Comparison of ENCODE assay signal across 12 cellular contexts in the genomic region with DNA sequence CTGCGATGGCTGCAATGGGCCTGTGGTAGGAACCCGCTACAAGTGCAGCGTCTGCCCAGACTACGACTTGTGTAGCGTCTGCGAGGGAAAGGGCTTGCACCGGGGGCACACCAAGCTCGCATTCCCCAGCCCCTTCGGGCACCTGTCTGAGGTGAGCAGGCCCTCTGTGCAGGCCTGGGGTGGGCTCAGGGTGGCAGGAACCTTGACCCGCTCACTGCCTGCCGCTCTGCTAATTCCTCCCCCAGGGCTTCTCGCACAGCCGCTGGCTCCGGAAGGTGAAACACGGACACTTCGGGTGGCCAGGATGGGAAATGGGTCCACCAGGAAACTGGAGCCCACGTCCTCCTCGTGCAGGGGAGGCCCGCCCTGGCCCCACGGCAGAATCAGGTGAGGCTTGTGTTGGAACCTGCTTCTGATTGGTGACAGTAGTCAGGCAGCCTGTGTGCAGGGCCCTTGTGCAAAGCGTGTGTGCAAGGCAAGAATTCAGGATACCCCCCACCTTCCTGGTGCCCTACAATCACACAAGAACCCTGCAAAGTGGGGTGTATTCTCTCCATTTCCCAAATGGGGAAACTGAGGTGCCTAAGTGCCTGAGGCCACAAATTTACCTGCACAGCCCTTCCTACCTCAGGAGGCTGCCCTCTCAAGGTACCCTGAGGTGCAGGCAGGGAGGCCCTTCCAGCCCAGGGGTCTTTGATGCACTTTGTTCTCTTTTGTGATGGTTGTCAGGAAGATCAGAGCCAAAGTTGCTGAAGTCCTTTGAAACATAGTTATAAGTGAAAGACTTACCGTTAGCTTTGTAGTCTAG. TPM values are rescaled to one million over a fixed set of nuclear protein-coding genes. Genes with fewer than 3 reads are reported as not detected.
DNase-seq lines count a peak whose midpoint lies in the region; ATAC-seq and TF ChIP-seq lines count a peak whose summit lies in the region.
"Had no signal": no experiment of that assay in that cellular context is flagged by ENCODE, and none has a peak within 500 bp of the region (broad histone marks: within the 10 kb centered on the region; RNA-seq: fewer than 3 reads in every experiment).

No MANE protein-coding gene starts in this region.

- H3K4me3 ChIP-seq in esophagus muscularis mucosa (peak overlapping the region in 3 of 4 donors; percentile 1 to 97 (median 7)), stomach (peak overlapping the region in 3 of 4 donors; percentile 9 to 96 (median 65)), WERI-Rb-1 (ENCODE audit: low read depth, low read length) (no peak overlapping the region)

- DNase-seq in activated CD8-positive, alpha-beta T cell treated with anti-CD3 and anti-CD28 coated beads for 36 hours = no peak
- DNase-seq in activated CD8-positive, alpha-beta T cell treated with anti-CD3 and anti-CD28 coated beads, Interleukin-2, amount 10 ng/mL, durations not matched to agents 7 days and 5 days = no peak
- DNase-seq in esophagus muscularis mucosa (ENCODE audit: extremely low spot score) (no peak), stomach (no peak), WERI-Rb-1 (no peak), NCI-H69 (lab: John Stamatoyannopoulos, UW) (no peak)
- DNase-seq: activated CD4-positive, CD25-positive, alpha-beta regulatory T cell; activated naive CD4-positive, alpha-beta T cell treated with anti-CD3 and anti-CD28 coated beads for 36 hours; EL; nucleus accumbens; RPMI8226 had no signal

- POLR2A ChIA-PET in activated CD8-positive, alpha-beta T cell treated with anti-CD3 and anti-CD28 coated beads for 36 hours (lab: Charles Lee) = interaction anchor here (0.8 kb wide), 1 partner anchor 22 kb away, joined by 3 read pairs; no protein-coding TSS in a partner anchor
- POLR2A ChIA-PET in activated CD8-positive, alpha-beta T cell treated with anti-CD3 and anti-CD28 coated beads, Interleukin-2, amount 10 ng/mL, durations not matched to agents 7 days and 5 days (lab: Charles Lee) = no interaction called here

- CTCF ChIA-PET in activated CD8-positive, alpha-beta T cell treated with anti-CD3 and anti-CD28 coated beads for 36 hours (lab: Charles Lee) = no interaction called here
- CTCF ChIA-PET in activated CD8-positive, alpha-beta T cell treated with anti-CD3 and anti-CD28 coated beads, Interleukin-2, amount 10 ng/mL, durations not matched to agents 7 days and 5 days (lab: Charles Lee) = no interaction called here

- 87% methylated on average over 9 of the region's 22 CpGs for WGBS in esophagus muscularis mucosa
- WGBS in stomach, 5 donors = 71 to 82% (median 77%) methylated on average over 11 to 22 of the region's 22 CpGs

- ATAC-seq in activated CD8-positive, alpha-beta T cell treated with anti-CD3 and anti-CD28 coated beads for 36 hours = no peak
- no peak for ATAC-seq in activated CD8-positive, alpha-beta T cell treated with anti-CD3 and anti-CD28 coated beads, Interleukin-2, amount 10 ng/mL, durations not matched to agents 7 days and 5 days

- no peaks in the 10 kb centered on the region for H3K27me3 Mint-ChIP-seq in activated CD8-positive, alpha-beta T cell treated with anti-CD3 and anti-CD28 coated beads for 36 hours
- H3K27me3 Mint-ChIP-seq in activated CD8-positive, alpha-beta T cell treated with anti-CD3 and anti-CD28 coated beads, Interleukin-2, amount 10 ng/mL, durations not matched to agents 7 days and 5 days (ENCODE audit: low read depth) = no peaks in the 10 kb centered on the region

- TF ChIP-seq EP300 in esophagus muscularis mucosa (IDR thresholded peaks at IDR 0.05) (no peak), stomach (IDR thresholded peaks at IDR 0.05) (no peak)

- no peaks in the 10 kb centered on the region for H3K9me3 Mint-ChIP-seq in activated CD8-positive, alpha-beta T cell treated with anti-CD3 and anti-CD28 coated beads for 36 hours
- H3K9me3 Mint-ChIP-seq in activated CD8-positive, alpha-beta T cell treated with anti-CD3 and anti-CD28 coated beads, Interleukin-2, amount 10 ng/mL, durations not matched to agents 7 days and 5 days (ENCODE audit: insufficient read depth) = no peaks in the 10 kb centered on the region
- H3K9me3 Mint-ChIP-seq: activated naive CD4-positive, alpha-beta T cell treated with anti-CD3 and anti-CD28 coated beads for 36 hours had no signal

- H3K4me1 ChIP-seq in esophagus muscularis mucosa = peaks cover 65 to 87% (median 83%) of the 10 kb centered on the region in 4 donors
- peaks cover 49 to 84% (median 81%) of the 10 kb centered on the region in 4 donors for H3K4me1 ChIP-seq in stomach

- H3K36me3 ChIP-seq in esophagus muscularis mucosa (peaks cover 58 to 74% (median 66%) of the 10 kb centered on the region in 4 donors), stomach (peaks cover 58 to 72% (median 69%) of the 10 kb centered on the region in 4 donors), WERI-Rb-1 (peaks cover 17% of the 10 kb centered on the region)

- no peak for TF ChIP-seq POLR2A in esophagus muscularis mucosa (IDR thresholded peaks at IDR 0.05; ENCODE audit: low read depth)
- no peak for TF ChIP-seq POLR2A in stomach (IDR thresholded peaks at IDR 0.05)

- peaks cover 52% of the 10 kb centered on the region for H3K4me1 Mint-ChIP-seq in activated CD8-positive, alpha-beta T cell treated with anti-CD3 and anti-CD28 coated beads for 36 hours (ENCODE audit: low read depth)
- peaks cover 50% of the 10 kb centered on the region for H3K4me1 Mint-ChIP-seq in activated CD8-positive, alpha-beta T cell treated with anti-CD3 and anti-CD28 coated beads, Interleukin-2, amount 10 ng/mL, durations not matched to agents 7 days and 5 days (ENCODE audit: low read depth)

- H3K27me3 ChIP-seq in esophagus muscularis mucosa (no peaks in the 10 kb centered on the region), stomach (no peaks in the 10 kb centered on the region), WERI-Rb-1 (ENCODE audit: insufficient read depth, low read depth, severe bottlenecking) (no peaks in the 10 kb centered on the region)

- peaks cover 51% of the 10 kb centered on the region for H3K36me3 Mint-ChIP-seq in activated CD8-positive, alpha-beta T cell treated with anti-CD3 and anti-CD28 coated beads for 36 hours (ENCODE audit: low read depth)
- peaks cover 62% of the 10 kb centered on the region for H3K36me3 Mint-ChIP-seq in activated CD8-positive, alpha-beta T cell treated with anti-CD3 and anti-CD28 coated beads, Interleukin-2, amount 10 ng/mL, durations not matched to agents 7 days and 5 days (ENCODE audit: low read depth)

- no peak overlapping the region for H3K4me3 Mint-ChIP-seq in activated CD8-positive, alpha-beta T cell treated with anti-CD3 and anti-CD28 coated beads for 36 hours
- H3K4me3 Mint-ChIP-seq in activated CD8-positive, alpha-beta T cell treated with anti-CD3 and anti-CD28 coated beads, Interleukin-2, amount 10 ng/mL, durations not matched to agents 7 days and 5 days = no peak overlapping the region

- peak overlapping the region; percentile 3 for H3K27ac Mint-ChIP-seq in activated CD8-positive, alpha-beta T cell treated with anti-CD3 and anti-CD28 coated beads for 36 hours
- no peak overlapping the region for H3K27ac Mint-ChIP-seq in activated CD8-positive, alpha-beta T cell treated with anti-CD3 and anti-CD28 coated beads, Interleukin-2, amount 10 ng/mL, durations not matched to agents 7 days and 5 days
- H3K27ac Mint-ChIP-seq: activated naive CD4-positive, alpha-beta T cell treated with anti-CD3 and anti-CD28 coated beads for 36 hours had no signal

- intact Hi-C loops in activated CD8-positive, alpha-beta T cell treated with anti-CD3 and anti-CD28 coated beads for 36 hours (cut with micrococcal nuclease) = no loop called here
- intact Hi-C loops in esophagus muscularis mucosa (cut with DNase I) = loop anchor here (5.0 kb wide), 1 partner anchor 33 kb away; a partner anchor contains a TSS
- intact Hi-C loops in stomach (cut with DNase I; ENCODE audit: low total_unique reads) = no loop called here

- H3K27ac ChIP-seq in esophagus muscularis mucosa (replicated peaks in 1 of 4) (peak overlapping the region in 2 of 4 donors; percentile 37 to 99), stomach (peak overlapping the region in 2 of 5 donors; percentile 4 to 12), WERI-Rb-1 (no peak overlapping the region)
- H3K27ac ChIP-seq: KMS-11 had no signal

- no peaks in the 10 kb centered on the region for H3K9me3 ChIP-seq in esophagus muscularis mucosa
- no peaks in the 10 kb centered on the region for H3K9me3 ChIP-seq in stomach
- H3K9me3 ChIP-seq in WERI-Rb-1 (ENCODE audit: severe bottlenecking) = no peaks in the 10 kb centered on the region

- TF ChIP-seq CTCF in activated CD8-positive, alpha-beta T cell treated with anti-CD3 and anti-CD28 coated beads for 36 hours (IDR thresholded peaks at IDR 0.05) = no peak
- no peak for TF ChIP-seq CTCF in esophagus muscularis mucosa (IDR thresholded peaks at IDR 0.05)
- TF ChIP-seq CTCF in stomach (IDR thresholded peaks at IDR 0.05) = no peak
- TF ChIP-seq CTCF in WERI-Rb-1 (IDR thresholded peaks at IDR 0.05; ENCODE audit: low read depth, low read length) = no peak

RNA-seq across cellular contexts. Expression of a gene that starts 3.4 kb away (rescaled TPM):
- 100 to 1,000 TPM; 105 to 123 TPM for total RNA-seq in activated CD8-positive, alpha-beta T cell treated with anti-CD3 and anti-CD28 coated beads for 36 hours
- 100 to 1,000 TPM in 1 of 2 experiments, 10 to 100 TPM in 1; 100.0 to 102 TPM for total RNA-seq in activated CD8-positive, alpha-beta T cell treated with anti-CD3 and anti-CD28 coated beads, Interleukin-2, amount 10 ng/mL, durations not matched to agents 7 days and 5 days
- 100 to 1,000 TPM; 333 to 453 (median 392) TPM for total RNA-seq in esophagus muscularis mucosa
- total RNA-seq in stomach = 100 to 1,000 TPM; 163 to 693 (median 508) TPM
- 100 to 1,000 TPM; 166 to 251 (median 213) TPM for polyA plus RNA-seq in stomach

RNA-seq across cellular contexts. Expression of a gene that starts 17.5 kb away (rescaled TPM):
- 10 to 100 TPM; 62.8 to 65.9 TPM for total RNA-seq in activated CD8-positive, alpha-beta T cell treated with anti-CD3 and anti-CD28 coated beads for 36 hours
- total RNA-seq in activated CD8-positive, alpha-beta T cell treated with anti-CD3 and anti-CD28 coated beads, Interleukin-2, amount 10 ng/mL, durations not matched to agents 7 days and 5 days = 100 to 1,000 TPM in 1 of 2 experiments, 10 to 100 TPM in 1; 85.9 to 103 TPM
- total RNA-seq in esophagus muscularis mucosa (10 to 100 TPM; 47.1 to 70.6 (median 59.2) TPM), stomach (100 to 1,000 TPM; 149 to 617 (median 206) TPM)
- 100 to 1,000 TPM in 2 of 3 donors, 10 to 100 TPM in 1; 85.0 to 115 (median 101) TPM for polyA plus RNA-seq in stomach

RNA-seq across cellular contexts. Expression of a gene that starts 30.4 kb away (rescaled TPM):
- 1 to 10 TPM in 1 of 2 experiments, not detected in 1; 1.3 TPM for total RNA-seq in activated CD8-positive, alpha-beta T cell treated with anti-CD3 and anti-CD28 coated beads for 36 hours
- 1 to 10 TPM; 3.7 to 3.8 TPM for total RNA-seq in activated CD8-positive, alpha-beta T cell treated with anti-CD3 and anti-CD28 coated beads, Interleukin-2, amount 10 ng/mL, durations not matched to agents 7 days and 5 days
- total RNA-seq in esophagus muscularis mucosa (10 to 100 TPM in 3 of 4 donors, 1 to 10 TPM in 1; 7.9 to 15.2 (median 12.8) TPM), stomach (10 to 100 TPM in 2 of 5 donors, 1 to 10 TPM in 2, not detected in 1; 5.0 to 21.0 (median 13.3) TPM)
- 1 to 10 TPM; 3.3 to 8.4 (median 8.2) TPM for polyA plus RNA-seq in stomach

RNA-seq across cellular contexts. Expression of a gene that starts 34.5 kb away (rescaled TPM):
- 10 to 100 TPM; 19.8 to 21.5 TPM for total RNA-seq in activated CD8-positive, alpha-beta T cell treated with anti-CD3 and anti-CD28 coated beads for 36 hours
- total RNA-seq in activated CD8-positive, alpha-beta T cell treated with anti-CD3 and anti-CD28 coated beads, Interleukin-2, amount 10 ng/mL, durations not matched to agents 7 days and 5 days = 10 to 100 TPM; 16.1 to 17.1 TPM
- 10 to 100 TPM; 21.2 to 34.2 (median 23.3) TPM for total RNA-seq in esophagus muscularis mucosa
- 10 to 100 TPM in 4 of 5 donors, 1 to 10 TPM in 1; 8.0 to 46.0 (median 27.0) TPM for total RNA-seq in stomach
- 10 to 100 TPM; 15.1 to 31.1 (median 27.2) TPM for polyA plus RNA-seq in stomach
